Comparison of ENCODE assay signal across 1 cellular context in the genomic region with DNA sequence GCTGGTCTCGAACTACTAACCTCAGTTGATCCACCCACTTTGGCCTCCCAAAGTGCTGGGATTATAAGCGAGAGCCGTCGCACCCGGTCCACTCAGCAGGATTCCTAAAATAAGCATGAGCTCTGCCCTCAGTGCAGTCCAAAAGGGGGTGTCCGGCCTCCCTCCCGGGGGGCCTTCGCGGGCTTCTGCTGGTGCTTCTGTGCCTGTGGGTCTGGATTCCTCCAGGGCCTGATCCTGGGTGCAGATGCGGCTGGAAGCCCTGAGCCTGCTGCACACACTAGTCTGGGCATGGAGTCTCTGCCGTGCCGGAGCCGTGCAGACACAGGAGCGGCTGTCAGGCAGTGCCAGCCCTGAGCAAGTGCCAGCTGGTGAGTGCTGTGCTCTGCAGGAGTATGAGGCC. TPM values are rescaled to one million over a fixed set of nuclear protein-coding genes. Genes with fewer than 3 reads are reported as not detected.
"Had no signal": no experiment of that assay in that cellular context is flagged by ENCODE, and none has a peak within 500 bp of the region (broad histone marks: within the 10 kb centered on the region; RNA-seq: fewer than 3 reads in every experiment).

No MANE protein-coding gene starts in this region.

RNA-seq across cellular contexts. Expression of a gene that starts 23.5 kb away (rescaled TPM):
- total RNA-seq: RPMI7951 had no signal
